Comparison of ENCODE assay signal across 36 cellular contexts in the genomic region with DNA sequence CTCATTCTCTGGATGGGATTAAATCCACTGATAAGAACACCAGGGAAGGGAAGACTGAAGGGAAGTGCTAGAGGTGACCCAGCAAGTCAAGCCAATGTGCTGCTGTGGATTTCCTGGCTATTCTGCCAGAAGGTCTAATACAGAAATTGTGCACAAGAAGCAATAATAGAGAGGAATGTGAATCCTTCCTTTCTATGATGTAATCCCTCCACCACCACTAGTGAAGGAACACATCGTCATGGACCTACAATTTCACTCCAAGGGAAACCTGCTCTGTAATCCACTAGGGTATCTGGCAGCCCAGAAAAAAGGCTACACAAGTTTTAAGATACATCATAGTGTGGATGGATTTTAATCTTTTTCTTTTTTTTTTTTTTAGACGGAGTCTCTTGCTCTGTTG. TPM values are rescaled to one million over a fixed set of nuclear protein-coding genes. Genes with fewer than 3 reads are reported as not detected.
DNase-seq lines count a peak whose midpoint lies in the region; ATAC-seq, FAIRE-seq and TF ChIP-seq lines count a peak whose summit lies in the region.
"Had no signal": no experiment of that assay in that cellular context is flagged by ENCODE, and none has a peak within 500 bp of the region (broad histone marks: within the 10 kb centered on the region; RNA-seq: fewer than 3 reads in every experiment).

No MANE protein-coding gene starts in this region.

- no peaks in the 10 kb centered on the region for H3K9me3 ChIP-seq in HepG2 (ENCODE audit: low read length)
- H3K9me3 ChIP-seq: breast epithelium, MG63, neutrophil, tibial nerve had no signal

- no peaks in the 10 kb centered on the region for H3K27me3 ChIP-seq in HepG2 (ENCODE audit: control insufficient read depth in 1 of 2, insufficient read depth in 2 of 2, low read length in 2 of 2)
- H3K27me3 ChIP-seq: breast epithelium, MG63, neutrophil, tibial nerve had no signal

- H3K9me3 Mint-ChIP-seq in T-helper 2 cell treated with Interferon-gamma antibody and Interleukin-4, amounts not matched to agents 5 μg/mL and 100 μg/mL, for 36 hours: no peaks in the 10 kb centered on the region
- H3K9me3 Mint-ChIP-seq: activated CD4-positive, alpha-beta memory T cell treated with anti-CD3 and anti-CD28 coated beads for 36 hours; activated T-helper 2 cell treated with anti-CD3 and anti-CD28 coated beads, Interferon-gamma antibody, Interleukin-2, Interleukin-4, amounts not matched to agents 10 μg/mL and 5 μg/mL and 100 μg/mL, durations not matched to agents 14 hours and 24 hours and 36 hours; HFFc6; T-helper 1 cell treated with Interleukin-12 subunit alpha and Interleukin-12 subunit beta and Interleukin-4 antibody, amounts not matched to agents 30 μg/mL and 1 μg/mL, for 36 hours had no signal

- H3K79me2 ChIP-seq in HepG2 (ENCODE audit: insufficient read depth, low read length): no peaks in the 10 kb centered on the region

- H3K36me3 ChIP-seq in HepG2 (replicated peaks in 1 of 2; ENCODE audit: control insufficient read depth in 1 of 2, insufficient read depth in 2 of 2, low read length in 2 of 2): peaks cover 5 to 22% of the 10 kb centered on the region in 2 experiments; a peak in 4 of 5 replicates
- H3K36me3 ChIP-seq: breast epithelium, MG63 had no signal

- peak overlapping the region; percentile 20; the same call in 1 of the 2 replicates for H3K27ac ChIP-seq in VCaP
- no peak overlapping the region for H3K27ac ChIP-seq in HepG2 (ENCODE audit: extremely low read length, insufficient read depth, low read length)
- H3K27ac ChIP-seq: 22Rv1, neutrophil, RWPE1, tibial nerve had no signal

- peaks cover 13% of the 10 kb centered on the region for H3K36me3 Mint-ChIP-seq in T-helper 2 cell treated with Interferon-gamma antibody and Interleukin-4, amounts not matched to agents 5 μg/mL and 100 μg/mL, for 36 hours (ENCODE audit: low read depth)

- POLR2A ChIA-PET in HepG2 (lab: Yijun Ruan, JAX): no interaction called here

- no peak overlapping the region for H3K4me3 Mint-ChIP-seq in T-helper 2 cell treated with Interferon-gamma antibody and Interleukin-4, amounts not matched to agents 5 μg/mL and 100 μg/mL, for 36 hours
- H3K4me3 Mint-ChIP-seq: activated CD4-positive, alpha-beta memory T cell treated with anti-CD3 and anti-CD28 coated beads for 36 hours; HFFc6; T-helper 1 cell treated with Interleukin-12 subunit alpha and Interleukin-12 subunit beta and Interleukin-4 antibody, amounts not matched to agents 30 μg/mL and 1 μg/mL, for 36 hours had no signal

- CTCF ChIA-PET in HepG2 (lab: Yijun Ruan, JAX; ENCODE audit: low intra/inter-chr PET ratio, low total read pairs): no interaction called here

- no TSS peak for BruUV-seq in HepG2 (replicated peaks; lab: Mats Ljungman, UMichigan)

- H3K4me1 ChIP-seq in HepG2 (ENCODE audit: insufficient read depth, low read length): peaks cover 4% of the 10 kb centered on the region; the same call in 1 of the 2 replicates
- H3K4me1 ChIP-seq: breast epithelium, tibial nerve had no signal

- ATAC-seq in GM21528 (IDR thresholded peaks at IDR 0.05; ENCODE audit: low FRiP score, unreplicated experiment) (no peak), HepG2 (no peak)
- ATAC-seq: left ventricle myocardium superior, sciatic nerve had no signal

- TF ChIP-seq CTCF in VCaP (conservative IDR thresholded peaks at IDR 0.05) (no peak), HepG2 (CRISPR knock-in tag; IDR thresholded peaks at IDR 0.05) (no peak)

- no peak overlapping the region for H2AFZ ChIP-seq in HepG2 (ENCODE audit: low read length)

- H3K9ac ChIP-seq in HepG2 (ENCODE audit: insufficient read depth, low read depth, low read length): no peak overlapping the region

- no peaks in the 10 kb centered on the region for H3K4me1 Mint-ChIP-seq in T-helper 2 cell treated with Interferon-gamma antibody and Interleukin-4, amounts not matched to agents 5 μg/mL and 100 μg/mL, for 36 hours (ENCODE audit: low read depth)

- no peaks in the 10 kb centered on the region for H4K20me1 ChIP-seq in HepG2 (ENCODE audit: insufficient read depth, low read length)

- no peak for TF ChIP-seq RAD21 in HepG2 (CRISPR knock-in tag; IDR thresholded peaks at IDR 0.05)

- intact Hi-C loops in posterior cingulate gyrus (cut with DNase I) (no loop called here), HepG2 (cut with micrococcal nuclease; ENCODE audit: unreplicated experiment) (no loop called here)

- FAIRE-seq in HepG2 (lab: Jason Lieb, UNC): no peak

- H3K4me3 ChIP-seq in HepG2 (replicated peaks in 1 of 3; ENCODE audit: insufficient read depth in 1 of 3, low read depth in 2 of 3, low read length in 3 of 3): no peak overlapping the region
- H3K4me3 ChIP-seq: breast epithelium, MG63, tibial nerve had no signal

- no peak for DNase-seq in T-helper 2 cell treated with Interferon-gamma antibody and Interleukin-4, amounts not matched to agents 5 μg/mL and 100 μg/mL, for 36 hours (ENCODE audit: low spot score)
- no peak for DNase-seq in T-helper 2 cell
- DNase-seq in fibroblast of peridontal ligament (ENCODE audit: extremely low read depth): peak; percentile 9
- no peak for DNase-seq in posterior cingulate gyrus
- no peak for DNase-seq in HepG2 (ENCODE audit: low spot score)
- DNase-seq in SW480 (ENCODE audit: low spot score): no peak
- DNase-seq: activated CD4-positive, alpha-beta memory T cell treated with anti-CD3 and anti-CD28 coated beads for 36 hours; activated CD4-positive, alpha-beta T cell treated with anti-CD3 and anti-CD28 coated beads for 1 hour; activated naive CD4-positive, alpha-beta T cell treated with anti-CD3 and anti-CD28 coated beads, Interleukin-2, amount 50 U/mL, for 16 hours; DMS79 treated with DMSO at 0.1 percent for 48 hours; glutamatergic neuron; GOT3; HFFc6; KG1; left ventricle myocardium superior; MG63; NCI-H1105; NCI-H187; NCI-H2171 treated with DMSO at 0.1 percent for 48 hours; NCI-H510A treated with DMSO at 0.1 percent for 48 hours; OCI-M1; stimulated activated CD4-positive, alpha-beta T cell treated with anti-CD3 and anti-CD28 coated beads, Interleukin-12 subunit alpha, Interleukin-12 subunit beta, amount 100 ng/mL, for 4 hours; stimulated activated CD4-positive, alpha-beta T cell treated with anti-CD3 and anti-CD28 coated beads, Interleukin-4, amount 100 ng/mL, for 1 hour had no signal

- H3K4me2 ChIP-seq in HepG2 (ENCODE audit: low read depth, low read length): no peak overlapping the region

- 96% methylated on average over 2 of the region's 2 CpGs for WGBS in HepG2 (ENCODE audit: low lambda C conversion rate)

- H3K27me3 Mint-ChIP-seq in T-helper 2 cell treated with Interferon-gamma antibody and Interleukin-4, amounts not matched to agents 5 μg/mL and 100 μg/mL, for 36 hours (ENCODE audit: low read depth): no peaks in the 10 kb centered on the region
- H3K27me3 Mint-ChIP-seq: activated CD4-positive, alpha-beta memory T cell treated with anti-CD3 and anti-CD28 coated beads for 36 hours had no signal

- peak overlapping the region; percentile 26 for H3K27ac Mint-ChIP-seq in T-helper 2 cell treated with Interferon-gamma antibody and Interleukin-4, amounts not matched to agents 5 μg/mL and 100 μg/mL, for 36 hours
- H3K27ac Mint-ChIP-seq: activated CD4-positive, alpha-beta memory T cell treated with anti-CD3 and anti-CD28 coated beads for 36 hours; activated T-helper 2 cell treated with anti-CD3 and anti-CD28 coated beads, Interferon-gamma antibody, Interleukin-2, Interleukin-4, amounts not matched to agents 10 μg/mL and 5 μg/mL and 100 μg/mL, durations not matched to agents 14 hours and 24 hours and 36 hours; HFFc6; T-helper 1 cell treated with Interleukin-12 subunit alpha and Interleukin-12 subunit beta and Interleukin-4 antibody, amounts not matched to agents 30 μg/mL and 1 μg/mL, for 36 hours had no signal

- in situ Hi-C loops in HepG2 (cut with HindIII; ENCODE audit: extremely low pct_ligation_motif_present, low pct_unique_long_range_greater_than_20kb): no loop called here

- no peak for TF ChIP-seq POLR2A in HepG2 (IDR thresholded peaks at IDR 0.05; ENCODE audit: insufficient read depth in 1 of 2, low read depth in 2 of 2, low read length in 2 of 2)

- TF ChIP-seq EP300 in HepG2 (IDR thresholded peaks at IDR 0.05; ENCODE audit: low read depth in 2 of 2, low read length in 2 of 2) (no peak), HepG2 (CRISPR knock-in tag; IDR thresholded peaks at IDR 0.05; ENCODE audit: borderline replicate concordance) (no peak)

RNA-seq across cellular contexts. Expression of gene LARGE2, which starts 17.4 kb away (rescaled TPM):
- 10.0 and 21.6 TPM in 2 replicates for total RNA-seq in HepG2 (2016; rRNA removed; fragmentation: Illumina TruSeq; extraction: Trizol)
- total RNA-seq in HepG2 (2016; cell fraction: cytosol; rRNA removed; fragmentation: Illumina TruSeq; extraction: Trizol; ENCODE audit: low read depth): 14.2 and 19.1 TPM in 2 replicates
- total RNA-seq in HepG2 (2016; cell fraction: insoluble cytoplasmic fraction; rRNA removed; fragmentation: Illumina TruSeq; extraction: Trizol): 7.5 and 20.4 TPM in 2 replicates
- total RNA-seq in HepG2 (2016; cell fraction: membrane; rRNA removed; fragmentation: Illumina TruSeq; extraction: Trizol): 31.5 and 38.0 TPM in 2 replicates
- 12.2 and 18.7 TPM in 2 replicates for total RNA-seq in HepG2 (2016; cell fraction: nucleus; rRNA removed; fragmentation: Illumina TruSeq; extraction: Trizol)
- polyA plus RNA-seq in HepG2 (2011; rRNA removed): 8.5 and 12.5 TPM in 2 replicates
- 6.6 and 10.9 TPM in 2 replicates for polyA plus RNA-seq in HepG2 (2011; cell fraction: cytosol; rRNA removed)
- polyA plus RNA-seq in HepG2 (2011; cell fraction: nucleus; rRNA removed): 32.4 and 37.4 TPM in 2 replicates
- polyA plus RNA-seq in HepG2 (2012): 9.6 and 9.7 TPM in 2 replicates
- 20.1 and 23.9 TPM in 2 replicates for polyA plus RNA-seq in HepG2 (2016; cell fraction: cytosol; fragmentation: Illumina TruSeq; extraction: Trizol; ENCODE audit: low read depth)
- polyA plus RNA-seq in HepG2 (2016; cell fraction: insoluble cytoplasmic fraction; fragmentation: Illumina TruSeq; extraction: Trizol; ENCODE audit: low read depth): 13.5 and 14.3 TPM in 2 replicates
- 33.6 and 37.3 TPM in 2 replicates for polyA plus RNA-seq in HepG2 (2016; cell fraction: membrane; fragmentation: Illumina TruSeq; extraction: Trizol; ENCODE audit: low read depth)
- polyA plus RNA-seq in HepG2 (2016; cell fraction: nucleus; fragmentation: Illumina TruSeq; extraction: Trizol; ENCODE audit: insufficient read depth, low read depth): 50.8 and 52.9 TPM in 2 replicates
- 15.3 TPM in 1 of 2 replicates, not detected in the other for polyA minus RNA-seq in HepG2 (2011; rRNA and poly(A)+ RNA removed; ENCODE audit: low replicate concordance)
- polyA minus RNA-seq in HepG2 (2011; cell fraction: cytosol; rRNA and poly(A)+ RNA removed): 2.2 and 5.0 TPM in 2 replicates
- 3.2 and 3.5 TPM in 2 replicates for polyA minus RNA-seq in HepG2 (2011; cell fraction: nucleus; rRNA and poly(A)+ RNA removed)
- total RNA-seq: chondrocyte, HFFc6, left ventricle myocardium superior, mesenteric fat pad, posterior vena cava, tibial nerve had no signal

RNA-seq across cellular contexts. Expression of gene PEX16, which starts 22.2 kb away (rescaled TPM):
- 18.6 and 21.8 TPM in 2 replicates for total RNA-seq in HepG2 (2016; rRNA removed; fragmentation: Illumina TruSeq; extraction: Trizol)
- total RNA-seq in HepG2 (2016; cell fraction: cytosol; rRNA removed; fragmentation: Illumina TruSeq; extraction: Trizol; ENCODE audit: low read depth): 11.4 and 13.9 TPM in 2 replicates
- total RNA-seq in HepG2 (2016; cell fraction: insoluble cytoplasmic fraction; rRNA removed; fragmentation: Illumina TruSeq; extraction: Trizol): 14.6 and 24.3 TPM in 2 replicates
- total RNA-seq in HepG2 (2016; cell fraction: membrane; rRNA removed; fragmentation: Illumina TruSeq; extraction: Trizol): 18.4 and 20.4 TPM in 2 replicates
- 20.1 and 24.1 TPM in 2 replicates for total RNA-seq in HepG2 (2016; cell fraction: nucleus; rRNA removed; fragmentation: Illumina TruSeq; extraction: Trizol)
- 12.5 and 16.8 TPM in 2 replicates for polyA plus RNA-seq in HepG2 (2011; rRNA removed)
- 13.7 and 17.1 TPM in 2 replicates for polyA plus RNA-seq in HepG2 (2011; cell fraction: cytosol; rRNA removed)
- polyA plus RNA-seq in HepG2 (2011; cell fraction: nucleus; rRNA removed): 47.3 and 52.6 TPM in 2 replicates
- 10.4 and 13.1 TPM in 2 replicates for polyA plus RNA-seq in HepG2 (2012)
- 9.0 and 11.2 TPM in 2 replicates for polyA plus RNA-seq in HepG2 (2016; cell fraction: cytosol; fragmentation: Illumina TruSeq; extraction: Trizol; ENCODE audit: low read depth)
- polyA plus RNA-seq in HepG2 (2016; cell fraction: insoluble cytoplasmic fraction; fragmentation: Illumina TruSeq; extraction: Trizol; ENCODE audit: low read depth): 13.3 and 13.5 TPM in 2 replicates
- 10.8 and 13.0 TPM in 2 replicates for polyA plus RNA-seq in HepG2 (2016; cell fraction: membrane; fragmentation: Illumina TruSeq; extraction: Trizol; ENCODE audit: low read depth)
- 34.9 and 44.4 TPM in 2 replicates for polyA plus RNA-seq in HepG2 (2016; cell fraction: nucleus; fragmentation: Illumina TruSeq; extraction: Trizol; ENCODE audit: insufficient read depth, low read depth)
- 19.0 and 26.5 TPM in 2 replicates for polyA minus RNA-seq in HepG2 (2011; rRNA and poly(A)+ RNA removed; ENCODE audit: low replicate concordance)
- 7.1 and 8.4 TPM in 2 replicates for polyA minus RNA-seq in HepG2 (2011; cell fraction: cytosol; rRNA and poly(A)+ RNA removed)
- 19.3 and 22.0 TPM in 2 replicates for polyA minus RNA-seq in HepG2 (2011; cell fraction: nucleus; rRNA and poly(A)+ RNA removed)

RNA-seq across cellular contexts. Expression of gene FREY1, which starts 32.8 kb away (rescaled TPM):
- total RNA-seq in HepG2 (2016; rRNA removed; fragmentation: Illumina TruSeq; extraction: Trizol): 0.73 TPM in 1 of 2 replicates, not detected in the other
- total RNA-seq in HepG2 (2016; cell fraction: cytosol; rRNA removed; fragmentation: Illumina TruSeq; extraction: Trizol; ENCODE audit: low read depth): not detected in 2 replicates
- 0.27 and 0.52 TPM in 2 replicates for total RNA-seq in HepG2 (2016; cell fraction: insoluble cytoplasmic fraction; rRNA removed; fragmentation: Illumina TruSeq; extraction: Trizol)
- not detected in 2 replicates for total RNA-seq in HepG2 (2016; cell fraction: membrane; rRNA removed; fragmentation: Illumina TruSeq; extraction: Trizol)
- total RNA-seq in HepG2 (2016; cell fraction: nucleus; rRNA removed; fragmentation: Illumina TruSeq; extraction: Trizol): 1.3 TPM in 1 of 2 replicates, not detected in the other
- polyA plus RNA-seq in HepG2 (2011; rRNA removed): 0.22 and 0.44 TPM in 2 replicates
- polyA plus RNA-seq in HepG2 (2011; cell fraction: cytosol; rRNA removed): not detected in 2 replicates
- 2.4 and 5.3 TPM in 2 replicates for polyA plus RNA-seq in HepG2 (2011; cell fraction: nucleus; rRNA removed)
- polyA plus RNA-seq in HepG2 (2012): 0.27 TPM in 1 of 2 replicates, not detected in the other
- not detected in 2 replicates for polyA plus RNA-seq in HepG2 (2016; cell fraction: cytosol; fragmentation: Illumina TruSeq; extraction: Trizol; ENCODE audit: low read depth)
- polyA plus RNA-seq in HepG2 (2016; cell fraction: insoluble cytoplasmic fraction; fragmentation: Illumina TruSeq; extraction: Trizol; ENCODE audit: low read depth): not detected in 2 replicates
- polyA plus RNA-seq in HepG2 (2016; cell fraction: membrane; fragmentation: Illumina TruSeq; extraction: Trizol; ENCODE audit: low read depth): not detected in 2 replicates
- not detected in 2 replicates for polyA plus RNA-seq in HepG2 (2016; cell fraction: nucleus; fragmentation: Illumina TruSeq; extraction: Trizol; ENCODE audit: insufficient read depth, low read depth)
- 4.0 and 13.4 TPM in 2 replicates for polyA minus RNA-seq in HepG2 (2011; rRNA and poly(A)+ RNA removed; ENCODE audit: low replicate concordance)
- not detected in 2 replicates for polyA minus RNA-seq in HepG2 (2011; cell fraction: cytosol; rRNA and poly(A)+ RNA removed)
- 7.2 and 7.8 TPM in 2 replicates for polyA minus RNA-seq in HepG2 (2011; cell fraction: nucleus; rRNA and poly(A)+ RNA removed)
- total RNA-seq: sciatic nerve had no signal

RNA-seq across cellular contexts. Expression of gene MAPK8IP1, which starts 54.4 kb away (rescaled TPM):
- 3.0 and 4.2 TPM in 2 replicates for total RNA-seq in HepG2 (2016; rRNA removed; fragmentation: Illumina TruSeq; extraction: Trizol)
- 1.8 and 1.9 TPM in 2 replicates for total RNA-seq in HepG2 (2016; cell fraction: cytosol; rRNA removed; fragmentation: Illumina TruSeq; extraction: Trizol; ENCODE audit: low read depth)
- 4.1 and 4.2 TPM in 2 replicates for total RNA-seq in HepG2 (2016; cell fraction: insoluble cytoplasmic fraction; rRNA removed; fragmentation: Illumina TruSeq; extraction: Trizol)
- 4.9 and 5.4 TPM in 2 replicates for total RNA-seq in HepG2 (2016; cell fraction: membrane; rRNA removed; fragmentation: Illumina TruSeq; extraction: Trizol)
- total RNA-seq in HepG2 (2016; cell fraction: nucleus; rRNA removed; fragmentation: Illumina TruSeq; extraction: Trizol): 2.2 and 2.8 TPM in 2 replicates
- polyA plus RNA-seq in HepG2 (2011; rRNA removed): 2.2 and 3.1 TPM in 2 replicates
- 2.2 and 3.1 TPM in 2 replicates for polyA plus RNA-seq in HepG2 (2011; cell fraction: cytosol; rRNA removed)
- 5.3 and 6.8 TPM in 2 replicates for polyA plus RNA-seq in HepG2 (2011; cell fraction: nucleus; rRNA removed)
- 1.2 and 1.9 TPM in 2 replicates for polyA plus RNA-seq in HepG2 (2012)
- polyA plus RNA-seq in HepG2 (2016; cell fraction: cytosol; fragmentation: Illumina TruSeq; extraction: Trizol; ENCODE audit: low read depth): 2.5 and 2.9 TPM in 2 replicates
- 4.7 and 5.0 TPM in 2 replicates for polyA plus RNA-seq in HepG2 (2016; cell fraction: insoluble cytoplasmic fraction; fragmentation: Illumina TruSeq; extraction: Trizol; ENCODE audit: low read depth)
- polyA plus RNA-seq in HepG2 (2016; cell fraction: membrane; fragmentation: Illumina TruSeq; extraction: Trizol; ENCODE audit: low read depth): 5.4 and 6.2 TPM in 2 replicates
- 5.6 and 7.4 TPM in 2 replicates for polyA plus RNA-seq in HepG2 (2016; cell fraction: nucleus; fragmentation: Illumina TruSeq; extraction: Trizol; ENCODE audit: insufficient read depth, low read depth)
- polyA minus RNA-seq in HepG2 (2011; rRNA and poly(A)+ RNA removed; ENCODE audit: low replicate concordance): 1.2 and 6.3 TPM in 2 replicates
- polyA minus RNA-seq in HepG2 (2011; cell fraction: cytosol; rRNA and poly(A)+ RNA removed): 2.4 TPM in 2 replicates
- polyA minus RNA-seq in HepG2 (2011; cell fraction: nucleus; rRNA and poly(A)+ RNA removed): 1.2 TPM in 2 replicates
